Comparison of ENCODE assay signal across 8 cellular contexts in genomic region chr3:14921034-14921616, GRCh38. TPM values are rescaled to one million over a fixed set of nuclear protein-coding genes. Genes with fewer than 3 reads are reported as not detected.
DNase-seq lines count a peak whose midpoint lies in the region; ATAC-seq and TF ChIP-seq lines count a peak whose summit lies in the region.

No MANE protein-coding gene starts in this region.

- peak; percentile 89 to 93 for ATAC-seq in CD4-positive, CD25-positive, alpha-beta regulatory T cell (ENCODE audit: low read depth in 2 of 2)
- ATAC-seq in GM19452 (IDR thresholded peaks at IDR 0.05; ENCODE audit: unreplicated experiment) (peak; percentile 83), PC-3 (peak; percentile 84)
- peak; percentile 95 to 98 for ATAC-seq in naive thymus-derived CD8-positive, alpha-beta T cell

- H3K4me3 Mint-ChIP-seq in CD4-positive, CD25-positive, alpha-beta regulatory T cell: no peak overlapping the region
- H3K4me3 Mint-ChIP-seq in naive thymus-derived CD8-positive, alpha-beta T cell: no peak overlapping the region

- no peaks in the 10 kb centered on the region for H3K79me2 ChIP-seq in PC-3 (ENCODE audit: low read length)

- no peak for TF ChIP-seq POLR2A in esophagus squamous epithelium (IDR thresholded peaks at IDR 0.05)

- peak overlapping the region; percentile 74 for H2AFZ ChIP-seq in PC-3 (ENCODE audit: low read length)

- H3K27me3 ChIP-seq in CD4-positive, CD25-positive, alpha-beta regulatory T cell (ENCODE audit: control insufficient read depth, insufficient read depth, low read length): no peaks in the 10 kb centered on the region
- H3K27me3 ChIP-seq in PC-3 (ENCODE audit: low read length) (peaks cover 20% of the 10 kb centered on the region), esophagus squamous epithelium (peaks cover 0 to 6% (median 0%) of the 10 kb centered on the region in 4 donors)

- peak; percentile 99 for TF ChIP-seq RAD21 in Ishikawa (IDR thresholded peaks at IDR 0.05; ENCODE audit: low read depth)

- 7 to 44% methylated on average over 3 to 6 of the region's 10 CpGs for WGBS in esophagus squamous epithelium, 2 donors

- no peak for TF ChIP-seq EP300 in Ishikawa (IDR thresholded peaks at IDR 0.05; ENCODE audit: borderline replicate concordance)

- H3K4me2 ChIP-seq in PC-3 (ENCODE audit: low read length): peak overlapping the region; percentile 65

- peaks cover 0 to 2% (median 0%) of the 10 kb centered on the region in 4 donors for H3K4me1 Mint-ChIP-seq in CD4-positive, CD25-positive, alpha-beta regulatory T cell
- H3K4me1 Mint-ChIP-seq in naive thymus-derived CD8-positive, alpha-beta T cell: peaks cover 0 to 5% (median under 1%) of the 10 kb centered on the region in 4 donors

- no peaks in the 10 kb centered on the region for H3K36me3 ChIP-seq in CD4-positive, CD25-positive, alpha-beta regulatory T cell (ENCODE audit: control insufficient read depth, insufficient read depth, low read length)
- H3K36me3 ChIP-seq in PC-3 (ENCODE audit: low read depth, low read length) (no peaks in the 10 kb centered on the region), esophagus squamous epithelium (peaks cover 0 to 31% (median 0%) of the 10 kb centered on the region in 3 donors)

- peak; percentile 93 for TF ChIP-seq CTCF in PC-3 (conservative IDR thresholded peaks at IDR 0.05; ENCODE audit: low read depth, low read length)
- peak; percentile 91 to 99 (median 98) for TF ChIP-seq CTCF in esophagus squamous epithelium (IDR thresholded peaks at IDR 0.05)

- H4K20me1 ChIP-seq in PC-3 (ENCODE audit: low read length): no peaks in the 10 kb centered on the region

- H3K36me3 Mint-ChIP-seq in CD4-positive, CD25-positive, alpha-beta regulatory T cell: no peaks in the 10 kb centered on the region
- no peaks in the 10 kb centered on the region for H3K36me3 Mint-ChIP-seq in naive thymus-derived CD8-positive, alpha-beta T cell

- no peak overlapping the region for H3K9ac ChIP-seq in PC-3 (ENCODE audit: low read length)

- H3K9me3 Mint-ChIP-seq in CD4-positive, CD25-positive, alpha-beta regulatory T cell: peaks cover 0 to 2% (median 0%) of the 10 kb centered on the region in 7 donors
- no peaks in the 10 kb centered on the region for H3K9me3 Mint-ChIP-seq in naive thymus-derived CD8-positive, alpha-beta T cell

- H3K4me3 ChIP-seq in CD4-positive, CD25-positive, alpha-beta regulatory T cell (ENCODE audit: low read depth, low read length): no peak overlapping the region
- H3K4me3 ChIP-seq in PC-3 (ENCODE audit: low read length) (no peak overlapping the region; the same call in 1 of the 2 replicates), esophagus squamous epithelium (no peak overlapping the region)

- no peaks in the 10 kb centered on the region for H3K4me1 ChIP-seq in CD4-positive, CD25-positive, alpha-beta regulatory T cell (ENCODE audit: control insufficient read depth, insufficient read depth, low read length, poor library complexity, severe bottlenecking)
- H3K4me1 ChIP-seq in PC-3 (ENCODE audit: insufficient read depth, low read length) (peaks cover 15% of the 10 kb centered on the region), esophagus squamous epithelium (peaks cover 4 to 12% (median 5%) of the 10 kb centered on the region in 3 donors)

- CTCF ChIA-PET in PC-3 (lab: Charles Lee): interaction anchor here (0.7 to 1.5 kb wide), 7 partner anchors 60 to 1025 kb away, joined by 3 to 8 read pairs (median 4); no protein-coding TSS in a partner anchor

- H3K9me3 ChIP-seq in CD4-positive, CD25-positive, alpha-beta regulatory T cell (ENCODE audit: control insufficient read depth in 2 of 2, low read length in 2 of 2): no peaks in the 10 kb centered on the region
- no peaks in the 10 kb centered on the region for H3K9me3 ChIP-seq in PC-3 (ENCODE audit: low read length)
- no peaks in the 10 kb centered on the region for H3K9me3 ChIP-seq in esophagus squamous epithelium

- no peaks in the 10 kb centered on the region for H3K9me2 ChIP-seq in PC-3 (replicated peaks; ENCODE audit: low read length)

- peak; percentile 62 to 82 (median 77) for DNase-seq in CD4-positive, CD25-positive, alpha-beta regulatory T cell
- DNase-seq in PC-3 (peak; percentile 95), activated T-cell treated with anti-CD3 and anti-CD28 coated beads for 48 hours (ENCODE audit: low read depth) (peak; percentile 72), esophagus squamous epithelium (lab: John Stamatoyannopoulos, UW) (peak; percentile 55)
- DNase-seq in naive thymus-derived CD8-positive, alpha-beta T cell: peak; percentile 65 to 90 (median 82)
- DNase-seq in stimulated activated CD8-positive, alpha-beta memory T cell treated with anti-CD3 and anti-CD28 coated beads, Interleukin-7, amount 100 ng/mL, for 48 hours (ENCODE audit: extremely low read depth in 1 of 2, low read depth in 1 of 2): peak; percentile 56 to 60

- no peak overlapping the region for H3K27ac ChIP-seq in CD4-positive, CD25-positive, alpha-beta regulatory T cell (ENCODE audit: insufficient read depth, low read length, poor library complexity, severe bottlenecking)
- H3K27ac ChIP-seq in PC-3 (ENCODE audit: low read length) (no peak overlapping the region), esophagus squamous epithelium (peak overlapping the region in 1 of 4 donors; percentile 26)

- H3K27me3 Mint-ChIP-seq in CD4-positive, CD25-positive, alpha-beta regulatory T cell: no peaks in the 10 kb centered on the region
- H3K27me3 Mint-ChIP-seq in naive thymus-derived CD8-positive, alpha-beta T cell: peaks cover 0 to 4% (median 0%) of the 10 kb centered on the region in 5 donors

- no peaks in the 10 kb centered on the region for H3F3A ChIP-seq in PC-3 (ENCODE audit: low read length, unreplicated experiment)

- POLR2A ChIA-PET in PC-3 (lab: Charles Lee; ENCODE audit: unreplicated experiment): no interaction called here
- POLR2A ChIA-PET in naive thymus-derived CD8-positive, alpha-beta T cell (lab: Charles Lee): interaction anchor here (0.6 to 1.4 kb wide), 8 partner anchors 39 to 740 kb away, joined by 3 to 7 read pairs (median 4); partner anchors contain the start of gene CCDC174

- BruUV-seq in PC-3 (replicated peaks; lab: Mats Ljungman, UMichigan): no TSS peak

- no peak overlapping the region for H3K27ac Mint-ChIP-seq in CD4-positive, CD25-positive, alpha-beta regulatory T cell
- H3K27ac Mint-ChIP-seq in naive thymus-derived CD8-positive, alpha-beta T cell: peak overlapping the region in 2 of 10 donors; percentile 2 to 49

- intact Hi-C loops in PC-3 (cut with micrococcal nuclease) (loop anchor here (1.0 to 5.0 kb wide), 3 partner anchors 130 to 414 kb away; no protein-coding TSS in a partner anchor), esophagus squamous epithelium (cut with DNase I) (loop anchor here (5.0 kb wide), 1 partner anchor 129 kb away; no protein-coding TSS in a partner anchor)

TF ChIP-seq in Ishikawa, 13 proteins besides CTCF, POLR2A, EP300 and RAD21:
- TF ChIP-seq TEAD4 (IDR thresholded peaks at IDR 0.05) (no peak), NFIC (IDR thresholded peaks at IDR 0.05) (peak; percentile 94)

RNA-seq across cellular contexts. Expression of gene NR2C2, which starts 26.3 kb away (rescaled TPM):
- 61.5 TPM for total RNA-seq in CD4-positive, CD25-positive, alpha-beta regulatory T cell
- polyA plus RNA-seq in CD4-positive, CD25-positive, alpha-beta regulatory T cell: 10 to 100 TPM in 3 of 4 donors, 1 to 10 TPM in 1; 9.3 to 13.8 (median 11.4) TPM
- total RNA-seq in PC-3 (2014; rRNA removed) (21.9 and 22.7 TPM in 2 replicates), esophagus squamous epithelium (10 to 100 TPM; 14.1 to 37.2 (median 26.3) TPM)
- total RNA-seq in naive thymus-derived CD8-positive, alpha-beta T cell: 100 to 1,000 TPM in 1 of 2 experiments, 10 to 100 TPM in 1; 94.5 to 110 TPM
- 10 to 100 TPM; 10.1 to 19.3 (median 13.7) TPM for polyA plus RNA-seq in naive thymus-derived CD8-positive, alpha-beta T cell
